19 cellular contexts compared by ENCODE assay signal in the genomic region with DNA sequence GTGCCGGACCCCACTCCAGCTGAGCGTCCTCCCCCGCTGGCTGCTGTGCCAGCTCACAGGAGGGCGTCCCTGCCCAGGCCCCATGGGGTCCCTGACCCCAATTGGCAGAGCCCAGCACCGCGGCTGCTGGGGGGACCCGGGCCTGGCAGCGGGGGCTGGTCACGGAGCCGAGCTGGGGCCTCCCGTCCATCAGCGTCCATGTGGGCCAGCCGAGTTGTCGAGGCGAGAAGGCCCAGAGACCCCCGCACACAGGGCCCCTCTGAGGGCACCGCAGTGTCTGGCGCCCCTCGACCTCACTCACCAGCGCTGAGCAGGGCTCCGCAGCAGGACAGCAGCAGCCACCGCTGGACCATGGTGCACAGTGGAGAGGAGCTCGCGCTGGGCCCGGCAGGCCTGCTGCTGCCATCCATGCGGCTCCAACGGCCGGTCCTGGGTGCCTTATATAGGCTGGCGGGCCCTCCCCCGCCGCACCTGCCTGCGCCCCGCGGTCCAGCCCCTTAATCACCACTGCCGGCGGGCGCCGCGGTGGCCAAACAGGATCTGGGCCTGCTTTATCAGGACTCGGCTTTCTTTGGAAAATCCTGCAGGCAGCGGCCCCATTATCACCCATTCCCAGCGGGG. TPM values are rescaled to one million over a fixed set of nuclear protein-coding genes. Genes with fewer than 3 reads are reported as not detected.
"Had no signal": no experiment of that assay in that cellular context is flagged by ENCODE, and none has a peak within 500 bp of the region (broad histone marks: within the 10 kb centered on the region; RNA-seq: fewer than 3 reads in every experiment).

A gene with protein sequence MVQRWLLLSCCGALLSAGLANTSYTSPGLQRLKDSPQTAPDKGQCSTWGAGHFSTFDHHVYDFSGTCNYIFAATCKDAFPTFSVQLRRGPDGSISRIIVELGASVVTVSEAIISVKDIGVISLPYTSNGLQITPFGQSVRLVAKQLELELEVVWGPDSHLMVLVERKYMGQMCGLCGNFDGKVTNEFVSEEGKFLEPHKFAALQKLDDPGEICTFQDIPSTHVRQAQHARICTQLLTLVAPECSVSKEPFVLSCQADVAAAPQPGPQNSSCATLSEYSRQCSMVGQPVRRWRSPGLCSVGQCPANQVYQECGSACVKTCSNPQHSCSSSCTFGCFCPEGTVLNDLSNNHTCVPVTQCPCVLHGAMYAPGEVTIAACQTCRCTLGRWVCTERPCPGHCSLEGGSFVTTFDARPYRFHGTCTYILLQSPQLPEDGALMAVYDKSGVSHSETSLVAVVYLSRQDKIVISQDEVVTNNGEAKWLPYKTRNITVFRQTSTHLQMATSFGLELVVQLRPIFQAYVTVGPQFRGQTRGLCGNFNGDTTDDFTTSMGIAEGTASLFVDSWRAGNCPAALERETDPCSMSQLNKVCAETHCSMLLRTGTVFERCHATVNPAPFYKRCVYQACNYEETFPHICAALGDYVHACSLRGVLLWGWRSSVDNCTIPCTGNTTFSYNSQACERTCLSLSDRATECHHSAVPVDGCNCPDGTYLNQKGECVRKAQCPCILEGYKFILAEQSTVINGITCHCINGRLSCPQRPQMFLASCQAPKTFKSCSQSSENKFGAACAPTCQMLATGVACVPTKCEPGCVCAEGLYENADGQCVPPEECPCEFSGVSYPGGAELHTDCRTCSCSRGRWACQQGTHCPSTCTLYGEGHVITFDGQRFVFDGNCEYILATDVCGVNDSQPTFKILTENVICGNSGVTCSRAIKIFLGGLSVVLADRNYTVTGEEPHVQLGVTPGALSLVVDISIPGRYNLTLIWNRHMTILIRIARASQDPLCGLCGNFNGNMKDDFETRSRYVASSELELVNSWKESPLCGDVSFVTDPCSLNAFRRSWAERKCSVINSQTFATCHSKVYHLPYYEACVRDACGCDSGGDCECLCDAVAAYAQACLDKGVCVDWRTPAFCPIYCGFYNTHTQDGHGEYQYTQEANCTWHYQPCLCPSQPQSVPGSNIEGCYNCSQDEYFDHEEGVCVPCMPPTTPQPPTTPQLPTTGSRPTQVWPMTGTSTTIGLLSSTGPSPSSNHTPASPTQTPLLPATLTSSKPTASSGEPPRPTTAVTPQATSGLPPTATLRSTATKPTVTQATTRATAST (N-terminal part only) (minus strand): TSS at position 416 of the 621 bp plus-strand sequence. CDS start 63 bp downstream, at position 353.

- H3K36me3 ChIP-seq: brain microvascular endothelial cell, gastrocnemius medialis, heart right ventricle, left ventricle myocardium inferior, ovary had no signal

- H3K4me3 ChIP-seq: gastrocnemius medialis, heart right ventricle, left ventricle myocardium inferior, ovary, testis had no signal

- H3K4me1 ChIP-seq: gastrocnemius medialis, heart right ventricle, left ventricle myocardium inferior, testis had no signal

- H3K27me3 ChIP-seq: brain microvascular endothelial cell, ovary, testis had no signal

- H3K27ac ChIP-seq: brain microvascular endothelial cell, epithelial cell of prostate, gastrocnemius medialis, heart right ventricle, left ventricle myocardium inferior, ovary, testis had no signal

- DNase-seq: activated CD8-positive, alpha-beta memory T cell treated with anti-CD3 and anti-CD28 coated beads, Interleukin-2, amount 10 ng/mL, durations not matched to agents 7 days and 5 days; activated effector memory CD4-positive, alpha-beta T cell treated with anti-CD3 and anti-CD28 coated beads, Interleukin-2, amount 50 U/mL, for 16 hours; activated T-cell treated with anti-CD3 and anti-CD28 coated beads, Interleukin-2, amount 50 U/mL, for 4 hours; amniotic stem cell; brain microvascular endothelial cell; effector memory CD4-positive, alpha-beta T cell; gastrocnemius medialis; heart right ventricle; islet precursor cell; left ventricle myocardium inferior; ovary; stimulated activated CD4-positive, alpha-beta T cell treated with anti-CD3 and anti-CD28 coated beads, Interleukin-4, amount 100 ng/mL, for 1 hour; stimulated activated CD8-positive, alpha-beta memory T cell treated with anti-CD3 and anti-CD28 coated beads, Interleukin-4, amount 100 ng/mL, for 48 hours; testis had no signal

- ATAC-seq: activated CD4-positive, CD25-positive, alpha-beta regulatory T cell treated with anti-CD3 and anti-CD28 coated beads, Interleukin-2, amount 50 U/mL, for 24 hours; activated CD8-positive, alpha-beta memory T cell treated with anti-CD3 and anti-CD28 coated beads, Interleukin-2, amount 10 ng/mL, durations not matched to agents 7 days and 5 days; activated naive CD4-positive, alpha-beta T cell treated with anti-CD3 and anti-CD28 coated beads, Interleukin-2, amount 50 U/mL, for 72 hours; activated T-cell treated with anti-CD3 and anti-CD28 coated beads, Interleukin-2, amount 50 U/mL, for 4 hours; gastrocnemius medialis; heart right ventricle had no signal

- H3K9me3 ChIP-seq: gastrocnemius medialis, heart right ventricle, left ventricle myocardium inferior, ovary, testis had no signal

RNA-seq across cellular contexts. Expression of the gene that starts here (rescaled TPM):
- total RNA-seq: activated CD8-positive, alpha-beta memory T cell treated with anti-CD3 and anti-CD28 coated beads, Interleukin-2, amount 10 ng/mL, durations not matched to agents 7 days and 5 days; activated naive CD4-positive, alpha-beta T cell treated with anti-CD3 and anti-CD28 coated beads, Interleukin-2, amount 50 U/mL, for 72 hours; gastrocnemius medialis; heart right ventricle; left ventricle myocardium inferior; ureter had no signal
- polyA plus RNA-seq: neural cell had no signal
